ENCODE assay signal across 1 cellular context in the genomic region with DNA sequence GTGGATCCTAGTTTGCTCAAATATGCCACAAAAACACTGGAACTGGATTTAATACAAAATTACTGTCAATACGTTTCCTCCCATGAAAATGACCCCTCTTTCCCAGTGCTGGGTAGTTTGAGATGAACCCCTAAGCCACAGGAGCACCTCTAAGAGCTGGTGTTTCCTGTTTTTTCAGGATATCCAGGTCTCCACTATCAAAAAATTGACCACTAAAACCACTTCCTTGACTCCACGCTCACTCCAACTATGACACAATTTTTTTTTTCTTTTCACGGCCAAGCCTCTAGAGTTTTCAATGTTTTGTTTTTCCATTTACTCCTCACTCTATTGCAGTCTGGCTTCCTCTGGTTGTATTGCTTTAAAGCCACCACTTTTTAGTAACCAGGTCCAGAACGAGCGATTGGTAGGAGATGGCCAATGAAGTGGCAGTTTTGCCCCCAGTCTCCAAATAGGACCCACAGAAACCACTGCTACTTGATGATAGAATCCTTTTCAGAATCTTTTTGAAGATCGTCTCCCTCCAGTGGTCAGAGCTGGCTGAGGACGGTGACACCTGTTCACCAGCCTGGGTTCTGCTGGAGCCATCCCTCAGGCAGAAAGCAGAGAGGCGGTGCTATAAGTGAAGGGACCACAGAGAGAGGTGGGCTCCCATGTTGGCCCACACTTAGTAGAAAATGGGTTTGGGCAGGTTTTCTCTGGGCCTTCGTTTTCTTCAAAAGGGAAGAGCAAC.
TF ChIP-seq lines count a peak whose summit lies in the region.

No MANE protein-coding gene starts in this region.

TF ChIP-seq in HepG2, 621 proteins besides CTCF, POLR2A, EP300 and RAD21:
- TF ChIP-seq, protein P1, sequence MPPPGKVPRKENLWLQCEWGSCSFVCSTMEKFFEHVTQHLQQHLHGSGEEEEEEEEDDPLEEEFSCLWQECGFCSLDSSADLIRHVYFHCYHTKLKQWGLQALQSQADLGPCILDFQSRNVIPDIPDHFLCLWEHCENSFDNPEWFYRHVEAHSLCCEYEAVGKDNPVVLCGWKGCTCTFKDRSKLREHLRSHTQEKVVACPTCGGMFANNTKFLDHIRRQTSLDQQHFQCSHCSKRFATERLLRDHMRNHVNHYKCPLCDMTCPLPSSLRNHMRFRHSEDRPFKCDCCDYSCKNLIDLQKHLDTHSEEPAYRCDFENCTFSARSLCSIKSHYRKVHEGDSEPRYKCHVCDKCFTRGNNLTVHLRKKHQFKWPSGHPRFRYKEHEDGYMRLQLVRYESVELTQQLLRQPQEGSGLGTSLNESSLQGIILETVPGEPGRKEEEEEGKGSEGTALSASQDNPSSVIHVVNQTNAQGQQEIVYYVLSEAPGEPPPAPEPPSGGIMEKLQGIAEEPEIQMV (CRISPR knock-in tag; IDR thresholded peaks at IDR 0.05; ENCODE audit: low read depth) = no peak
- TF ChIP-seq, protein P2, sequence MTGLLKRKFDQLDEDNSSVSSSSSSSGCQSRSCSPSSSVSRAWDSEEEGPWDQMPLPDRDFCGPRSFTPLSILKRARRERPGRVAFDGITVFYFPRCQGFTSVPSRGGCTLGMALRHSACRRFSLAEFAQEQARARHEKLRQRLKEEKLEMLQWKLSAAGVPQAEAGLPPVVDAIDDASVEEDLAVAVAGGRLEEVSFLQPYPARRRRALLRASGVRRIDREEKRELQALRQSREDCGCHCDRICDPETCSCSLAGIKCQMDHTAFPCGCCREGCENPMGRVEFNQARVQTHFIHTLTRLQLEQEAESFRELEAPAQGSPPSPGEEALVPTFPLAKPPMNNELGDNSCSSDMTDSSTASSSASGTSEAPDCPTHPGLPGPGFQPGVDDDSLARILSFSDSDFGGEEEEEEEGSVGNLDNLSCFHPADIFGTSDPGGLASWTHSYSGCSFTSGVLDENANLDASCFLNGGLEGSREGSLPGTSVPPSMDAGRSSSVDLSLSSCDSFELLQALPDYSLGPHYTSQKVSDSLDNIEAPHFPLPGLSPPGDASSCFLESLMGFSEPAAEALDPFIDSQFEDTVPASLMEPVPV (CRISPR knock-in tag; IDR thresholded peaks at IDR 0.05) = no peak
- TF ChIP-seq PRPF4 (IDR thresholded peaks at IDR 0.05; ENCODE audit: low read depth, low read length, poor library complexity, severe bottlenecking) (no peak), NBN (conservative IDR thresholded peaks at IDR 0.05) (no peak), SIN3A (IDR thresholded peaks at IDR 0.05; ENCODE audit: borderline replicate concordance, low read depth, low read length) (no peak), ZNF816 (CRISPR knock-in tag; IDR thresholded peaks at IDR 0.05; ENCODE audit: borderline replicate concordance) (no peak), ZFP82 (CRISPR knock-in tag; IDR thresholded peaks at IDR 0.05; ENCODE audit: borderline replicate concordance) (no peak), DMAP1 (CRISPR knock-in tag; IDR thresholded peaks at IDR 0.05) (no peak), WIZ (CRISPR knock-in tag; IDR thresholded peaks at IDR 0.05) (no peak), TGIF2 (CRISPR knock-in tag; IDR thresholded peaks at IDR 0.05) (no peak), ZBTB20 (CRISPR knock-in tag; IDR thresholded peaks at IDR 0.05; ENCODE audit: borderline replicate concordance, low read depth) (no peak), RELA (CRISPR knock-in tag; IDR thresholded peaks at IDR 0.05) (no peak), TOPORS (CRISPR knock-in tag; IDR thresholded peaks at IDR 0.05) (no peak), HMG20B (CRISPR knock-in tag; conservative IDR thresholded peaks at IDR 0.05) (no peak)
- TF ChIP-seq, protein P3, sequence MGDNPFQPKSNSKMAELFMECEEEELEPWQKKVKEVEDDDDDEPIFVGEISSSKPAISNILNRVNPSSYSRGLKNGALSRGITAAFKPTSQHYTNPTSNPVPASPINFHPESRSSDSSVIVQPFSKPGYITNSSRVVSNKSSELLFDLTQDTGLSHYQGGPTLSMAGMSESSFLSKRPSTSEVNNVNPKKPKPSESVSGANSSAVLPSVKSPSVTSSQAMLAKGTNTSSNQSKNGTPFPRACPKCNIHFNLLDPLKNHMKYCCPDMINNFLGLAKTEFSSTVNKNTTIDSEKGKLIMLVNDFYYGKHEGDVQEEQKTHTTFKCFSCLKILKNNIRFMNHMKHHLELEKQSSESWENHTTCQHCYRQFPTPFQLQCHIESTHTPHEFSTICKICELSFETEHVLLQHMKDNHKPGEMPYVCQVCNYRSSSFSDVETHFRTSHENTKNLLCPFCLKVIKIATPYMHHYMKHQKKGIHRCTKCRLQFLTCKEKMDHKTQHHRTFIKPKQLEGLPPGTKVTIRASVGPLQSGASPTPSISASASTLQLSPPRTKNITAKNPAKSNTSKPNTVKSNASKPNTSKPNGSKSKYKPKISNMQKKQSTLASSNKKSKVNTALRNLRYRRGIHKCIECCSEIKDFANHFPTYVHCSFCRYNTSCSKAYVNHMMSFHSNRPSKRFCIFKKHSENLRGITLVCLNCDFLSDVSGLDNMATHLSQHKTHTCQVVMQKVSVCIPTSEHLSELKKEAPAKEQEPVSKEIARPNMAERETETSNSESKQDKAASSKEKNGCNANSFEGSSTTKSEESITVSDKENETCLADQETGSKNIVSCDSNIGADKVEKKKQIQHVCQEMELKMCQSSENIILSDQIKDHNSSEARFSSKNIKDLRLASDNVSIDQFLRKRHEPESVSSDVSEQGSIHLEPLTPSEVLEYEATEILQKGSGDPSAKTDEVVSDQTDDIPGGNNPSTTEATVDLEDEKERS (CRISPR knock-in tag; IDR thresholded peaks at IDR 0.05) = no peak
- TF ChIP-seq, protein P4, sequence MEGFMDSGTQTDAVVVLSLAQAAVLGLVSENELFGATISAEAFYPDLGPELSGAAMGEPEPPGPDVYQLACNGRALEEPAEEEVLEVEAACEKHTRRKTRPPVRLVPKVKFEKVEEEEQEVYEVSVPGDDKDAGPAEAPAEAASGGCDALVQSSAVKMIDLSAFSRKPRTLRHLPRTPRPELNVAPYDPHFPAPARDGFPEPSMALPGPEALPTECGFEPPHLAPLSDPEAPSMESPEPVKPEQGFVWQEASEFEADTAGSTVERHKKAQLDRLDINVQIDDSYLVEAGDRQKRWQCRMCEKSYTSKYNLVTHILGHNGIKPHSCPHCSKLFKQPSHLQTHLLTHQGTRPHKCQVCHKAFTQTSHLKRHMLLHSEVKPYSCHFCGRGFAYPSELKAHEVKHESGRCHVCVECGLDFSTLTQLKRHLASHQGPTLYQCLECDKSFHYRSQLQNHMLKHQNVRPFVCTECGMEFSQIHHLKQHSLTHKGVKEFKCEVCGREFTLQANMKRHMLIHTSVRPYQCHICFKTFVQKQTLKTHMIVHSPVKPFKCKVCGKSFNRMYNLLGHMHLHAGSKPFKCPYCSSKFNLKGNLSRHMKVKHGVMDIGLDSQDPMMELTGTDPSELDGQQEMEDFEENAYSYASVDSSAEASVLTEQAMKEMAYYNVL (CRISPR knock-in tag; IDR thresholded peaks at IDR 0.05; ENCODE audit: borderline replicate concordance) = no peak
- TF ChIP-seq, protein P5, sequence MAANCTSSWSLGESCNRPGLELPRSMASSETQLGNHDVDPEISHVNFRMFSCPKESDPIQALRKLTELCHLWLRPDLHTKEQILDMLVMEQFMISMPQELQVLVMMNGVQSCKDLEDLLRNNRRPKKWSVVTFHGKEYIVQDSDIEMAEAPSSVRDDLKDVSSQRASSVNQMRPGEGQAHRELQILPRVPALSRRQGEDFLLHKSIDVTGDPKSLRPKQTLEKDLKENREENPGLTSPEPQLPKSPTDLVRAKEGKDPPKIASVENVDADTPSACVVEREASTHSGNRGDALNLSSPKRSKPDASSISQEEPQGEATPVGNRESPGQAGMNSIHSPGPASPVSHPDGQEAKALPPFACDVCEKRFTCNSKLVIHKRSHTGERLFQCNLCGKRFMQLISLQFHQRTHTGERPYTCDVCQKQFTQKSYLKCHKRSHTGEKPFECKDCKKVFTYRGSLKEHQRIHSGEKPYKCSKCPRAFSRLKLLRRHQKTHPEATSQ (CRISPR knock-in tag; IDR thresholded peaks at IDR 0.05; ENCODE audit: borderline replicate concordance) = no peak
- TF ChIP-seq, protein P6, sequence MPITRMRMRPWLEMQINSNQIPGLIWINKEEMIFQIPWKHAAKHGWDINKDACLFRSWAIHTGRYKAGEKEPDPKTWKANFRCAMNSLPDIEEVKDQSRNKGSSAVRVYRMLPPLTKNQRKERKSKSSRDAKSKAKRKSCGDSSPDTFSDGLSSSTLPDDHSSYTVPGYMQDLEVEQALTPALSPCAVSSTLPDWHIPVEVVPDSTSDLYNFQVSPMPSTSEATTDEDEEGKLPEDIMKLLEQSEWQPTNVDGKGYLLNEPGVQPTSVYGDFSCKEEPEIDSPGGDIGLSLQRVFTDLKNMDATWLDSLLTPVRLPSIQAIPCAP (CRISPR knock-in tag; IDR thresholded peaks at IDR 0.05; ENCODE audit: low read depth) = no peak
